22 cellular contexts compared by ENCODE assay signal in the genomic region with DNA sequence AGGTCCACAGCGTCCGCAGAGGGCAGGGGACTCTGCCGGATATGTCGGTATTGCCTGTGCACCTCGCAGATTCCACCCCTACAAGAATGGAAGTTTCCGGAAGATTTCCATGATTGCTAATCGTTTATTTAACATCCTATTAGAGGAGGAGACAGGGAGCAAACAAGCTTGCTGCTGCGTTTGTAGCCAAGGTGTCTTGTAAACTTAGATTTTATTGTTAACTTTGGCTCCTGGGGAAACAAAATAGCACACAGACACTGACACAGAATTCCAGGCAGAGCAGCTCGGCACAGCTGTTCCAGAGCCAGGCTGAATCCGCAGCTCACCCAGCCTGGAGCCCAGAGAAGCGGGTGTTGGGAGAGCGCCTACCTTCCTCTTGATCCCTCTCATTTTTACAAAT.
"Had no signal": no experiment of that assay in that cellular context is flagged by ENCODE, and none has a peak within 500 bp of the region (broad histone marks: within the 10 kb centered on the region; RNA-seq: fewer than 3 reads in every experiment).

No MANE protein-coding gene starts in this region.

- FAIRE-seq: kidney had no signal

- H3K9me3 Mint-ChIP-seq: central memory CD8-positive, alpha-beta T cell; immature natural killer cell; naive B cell had no signal

- DNase-seq: effector memory CD4-positive, alpha-beta T cell; foreskin fibroblast; glutamatergic neuron; immature natural killer cell; kidney; left cardiac atrium; mesendoderm; naive B cell; stimulated activated CD4-positive, alpha-beta T cell treated with anti-CD3 and anti-CD28 coated beads, Interleukin-2, amount 100 ng/mL, for 24 hours; stimulated activated CD4-positive, alpha-beta T cell treated with anti-CD3 and anti-CD28 coated beads, Interleukin-4, amount 100 ng/mL, for 4 hours; stimulated activated naive CD4-positive, alpha-beta T cell; stomach; substantia nigra; transverse colon had no signal

- H3K27ac ChIP-seq: epithelial cell of prostate, esophagus muscularis mucosa, gastroesophageal sphincter, stomach, thoracic aorta, transverse colon had no signal

- H3K4me3 Mint-ChIP-seq: central memory CD8-positive, alpha-beta T cell; immature natural killer cell; naive B cell had no signal

- H3K27ac Mint-ChIP-seq: immature natural killer cell had no signal

- H3K27me3 ChIP-seq: transverse colon had no signal

- H3K36me3 Mint-ChIP-seq: immature natural killer cell, naive B cell had no signal

- H3K4me3 ChIP-seq: esophagus muscularis mucosa, gastroesophageal sphincter, lung, stomach, thoracic aorta, transverse colon had no signal

- H3K9me3 ChIP-seq: esophagus muscularis mucosa, gastroesophageal sphincter, stomach, thoracic aorta, transverse colon had no signal

- H3K36me3 ChIP-seq: esophagus muscularis mucosa, gastroesophageal sphincter, stomach, thoracic aorta, transverse colon had no signal

- H3K4me1 ChIP-seq: gastroesophageal sphincter, stomach had no signal

- H3K4me1 Mint-ChIP-seq: central memory CD8-positive, alpha-beta T cell; immature natural killer cell; naive B cell had no signal

- ATAC-seq: gastroesophageal sphincter, left cardiac atrium, left ventricle myocardium superior, sciatic nerve had no signal
